ENCODE assay signal across 8 cellular contexts in the genomic region with DNA sequence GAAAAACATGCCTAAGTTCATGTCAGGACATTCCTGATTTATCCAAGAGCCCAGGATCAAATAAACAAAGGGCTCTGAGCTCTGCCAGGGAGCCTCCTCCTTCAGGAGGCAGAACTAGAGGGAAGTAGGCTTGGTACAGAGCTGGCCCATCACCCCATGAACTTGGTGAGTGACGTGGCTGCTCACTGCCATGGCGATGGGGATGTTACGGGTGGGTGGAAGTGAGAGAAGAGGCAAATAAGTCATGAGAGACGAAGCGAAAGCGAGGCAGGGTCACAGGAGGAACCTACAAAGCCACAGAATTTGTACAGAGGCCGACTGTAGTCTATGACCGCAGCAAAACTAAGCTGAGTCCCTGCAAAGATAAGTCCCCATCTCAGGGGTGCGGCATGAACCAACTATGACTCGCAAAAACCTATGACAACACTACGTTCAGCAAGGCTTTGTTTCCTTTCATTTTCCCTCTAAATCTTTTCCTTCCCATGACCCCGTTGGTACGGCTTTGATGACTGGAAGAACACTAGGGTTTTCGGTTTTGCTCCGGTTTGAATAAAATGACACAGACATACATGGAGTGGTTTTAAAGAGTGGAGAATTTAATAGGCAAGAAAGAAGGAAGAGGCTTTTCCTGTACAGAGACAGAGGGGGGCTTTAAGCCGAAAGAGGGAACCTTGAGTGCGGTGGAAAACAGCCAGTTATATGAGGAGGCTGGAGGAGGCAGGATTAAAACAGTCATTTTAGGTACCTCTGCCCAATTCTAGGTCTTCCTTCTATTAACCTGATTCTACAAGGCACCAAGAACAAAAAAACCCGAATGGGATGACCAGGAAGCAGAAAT.
DNase-seq lines count a peak whose midpoint lies in the region; ATAC-seq, FAIRE-seq and TF ChIP-seq lines count a peak whose summit lies in the region.

No MANE protein-coding gene starts in this region.

- H3K4me2 ChIP-seq in keratinocyte (ENCODE audit: control insufficient read depth, extremely low read depth, insufficient read depth, low read depth, low read length) = peak overlapping the region; percentile 42

- peaks cover 41% of the 10 kb centered on the region for H3K4me1 ChIP-seq in keratinocyte (ENCODE audit: control insufficient read depth, extremely low read depth, insufficient read depth, low read length)

- H3K27ac Mint-ChIP-seq in activated naive CD8-positive, alpha-beta T cell = peak overlapping the region; percentile 98

- TF ChIP-seq CTCF in keratinocyte (optimal IDR thresholded peaks at IDR 0.05 in 1 of 3, IDR thresholded peaks at IDR 0.05 in 1 of 3, conservative IDR thresholded peaks at IDR 0.05 in 1 of 3; ENCODE audit: extremely low read depth in 1 of 3, insufficient read depth in 2 of 3, low read length in 3 of 3) = no peak

- H3K4me3 Mint-ChIP-seq in activated naive CD8-positive, alpha-beta T cell = peak overlapping the region; percentile 87

- peak; percentile 60 for ATAC-seq in GM18499 (IDR thresholded peaks at IDR 0.05; ENCODE audit: insufficient read depth, unreplicated experiment)
- ATAC-seq in HG02884 (IDR thresholded peaks at IDR 0.05; ENCODE audit: unreplicated experiment) = peak; percentile 62

- no peaks in the 10 kb centered on the region for H3K9me3 Mint-ChIP-seq in activated naive CD8-positive, alpha-beta T cell (ENCODE audit: low read depth)

- peak overlapping the region; percentile 57 for H3K9ac ChIP-seq in keratinocyte (ENCODE audit: control insufficient read depth, extremely low read depth, insufficient read depth, low read length)

- H3K9me3 ChIP-seq in keratinocyte (ENCODE audit: control insufficient read depth, low read depth, low read length) = no peaks in the 10 kb centered on the region

- no peak for FAIRE-seq in keratinocyte (lab: Jason Lieb, UNC)

- DNase-seq in SIG-M5 (lab: John Stamatoyannopoulos, UW) (peak; percentile 99), keratinocyte (ENCODE audit: low read depth, low spot score) (no peak), DMS53 treated with DMSO at 0.1 percent for 48 hours (lab: John Stamatoyannopoulos, UW; ENCODE audit: unreplicated experiment) (no peak), NCI-H2196 (lab: John Stamatoyannopoulos, UW; ENCODE audit: unreplicated experiment) (no peak)
- DNase-seq in stimulated activated CD4-positive, alpha-beta T cell treated with anti-CD3 and anti-CD28 coated beads, Interleukin-4, amount 100 ng/mL, for 24 hours = peak; percentile 91

- peaks cover 77% of the 10 kb centered on the region for H3K79me2 ChIP-seq in keratinocyte (ENCODE audit: control insufficient read depth, insufficient read depth, low read length)

- H3K36me3 Mint-ChIP-seq in activated naive CD8-positive, alpha-beta T cell = no peaks in the 10 kb centered on the region

- H4K20me1 ChIP-seq in keratinocyte (ENCODE audit: control insufficient read depth, extremely low read depth, insufficient read depth, low read length) = no peaks in the 10 kb centered on the region

- H3K27me3 ChIP-seq in keratinocyte (ENCODE audit: control insufficient read depth, extremely low read depth, insufficient read depth, low read length) = no peaks in the 10 kb centered on the region

- H3K27ac ChIP-seq in keratinocyte (ENCODE audit: control insufficient read depth, insufficient read depth, low read length) = peak overlapping the region; percentile 34

- H2AFZ ChIP-seq in keratinocyte (ENCODE audit: control insufficient read depth, low read length) = no peak overlapping the region

- peak overlapping the region in 1 of 3 experiments; percentile 34 for H3K4me3 ChIP-seq in keratinocyte (ENCODE audit: control insufficient read depth in 2 of 3, extremely low read depth in 1 of 3, insufficient read depth in 2 of 3, low read depth in 1 of 3, low read length in 3 of 3)

- H3K36me3 ChIP-seq in keratinocyte (ENCODE audit: control insufficient read depth in 2 of 2, extremely low read depth in 1 of 2, insufficient read depth in 2 of 2, low read length in 2 of 2) = peaks cover 3 to 14% of the 10 kb centered on the region in 2 experiments

- dilution Hi-C loops in keratinocyte (cut with MboI; ENCODE audit: extremely low pct_ligation_motif_present, low sequenced_read_pairs) = no loop called here

- peaks cover 3% of the 10 kb centered on the region for H3K9me1 ChIP-seq in keratinocyte (ENCODE audit: control insufficient read depth, extremely low read depth, insufficient read depth, low read length)

- no peaks in the 10 kb centered on the region for H3K27me3 Mint-ChIP-seq in activated naive CD8-positive, alpha-beta T cell

- H3K4me1 Mint-ChIP-seq in activated naive CD8-positive, alpha-beta T cell (ENCODE audit: low read depth) = peaks cover 93% of the 10 kb centered on the region

Comparison
In these comparisons a context has a peak if more than half of its experiments do, and no peak if none do; other contexts are left out.
1. DNase-seq: peak in SIG-M5 (single experiment) and stimulated activated CD4-positive, alpha-beta T cell treated with anti-CD3 and anti-CD28 coated beads, Interleukin-4, amount 100 ng/mL, for 24 hours (single experiment); none in keratinocyte (single experiment), DMS53 treated with DMSO at 0.1 percent for 48 hours (single experiment) and NCI-H2196 (single experiment).